1 cellular context compared by ENCODE assay signal in the genomic region with DNA sequence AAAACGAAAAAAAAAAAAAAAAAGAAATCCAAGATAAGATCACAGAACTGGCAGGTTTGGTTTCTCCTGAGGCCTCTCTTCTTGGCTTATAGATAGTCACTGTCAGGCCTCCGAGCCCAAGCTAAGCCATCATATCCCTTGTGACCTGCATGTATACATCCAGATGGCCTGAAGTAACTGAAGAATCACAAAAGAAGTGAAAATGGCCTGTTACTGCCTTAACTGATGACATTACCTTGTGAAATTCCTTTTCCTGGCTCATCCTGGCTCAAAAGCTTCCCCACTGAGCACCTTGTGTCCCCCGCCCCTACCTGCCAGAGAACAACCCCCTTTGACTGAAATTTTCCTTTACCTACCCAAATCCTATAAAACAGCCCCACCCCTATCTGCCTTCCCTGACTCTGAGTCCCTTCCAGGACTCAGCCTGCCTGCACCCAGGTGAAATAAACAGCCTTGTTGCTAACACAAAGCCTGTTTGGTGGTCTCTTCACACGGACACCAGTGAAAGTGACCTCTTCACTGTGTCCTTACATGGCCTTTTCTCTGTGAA.
TF ChIP-seq lines count a peak whose summit lies in the region.
"Not testable (repeated sequence)": the region's sequence is repeated elsewhere in the genome, so short reads cannot be mapped to it uniquely, and the experiment has no call there.

No MANE protein-coding gene starts in this region.

TF ChIP-seq in K562, 482 proteins besides CTCF, POLR2A, EP300 and RAD21 (continued from another document):
- TF ChIP-seq, protein P1, sequence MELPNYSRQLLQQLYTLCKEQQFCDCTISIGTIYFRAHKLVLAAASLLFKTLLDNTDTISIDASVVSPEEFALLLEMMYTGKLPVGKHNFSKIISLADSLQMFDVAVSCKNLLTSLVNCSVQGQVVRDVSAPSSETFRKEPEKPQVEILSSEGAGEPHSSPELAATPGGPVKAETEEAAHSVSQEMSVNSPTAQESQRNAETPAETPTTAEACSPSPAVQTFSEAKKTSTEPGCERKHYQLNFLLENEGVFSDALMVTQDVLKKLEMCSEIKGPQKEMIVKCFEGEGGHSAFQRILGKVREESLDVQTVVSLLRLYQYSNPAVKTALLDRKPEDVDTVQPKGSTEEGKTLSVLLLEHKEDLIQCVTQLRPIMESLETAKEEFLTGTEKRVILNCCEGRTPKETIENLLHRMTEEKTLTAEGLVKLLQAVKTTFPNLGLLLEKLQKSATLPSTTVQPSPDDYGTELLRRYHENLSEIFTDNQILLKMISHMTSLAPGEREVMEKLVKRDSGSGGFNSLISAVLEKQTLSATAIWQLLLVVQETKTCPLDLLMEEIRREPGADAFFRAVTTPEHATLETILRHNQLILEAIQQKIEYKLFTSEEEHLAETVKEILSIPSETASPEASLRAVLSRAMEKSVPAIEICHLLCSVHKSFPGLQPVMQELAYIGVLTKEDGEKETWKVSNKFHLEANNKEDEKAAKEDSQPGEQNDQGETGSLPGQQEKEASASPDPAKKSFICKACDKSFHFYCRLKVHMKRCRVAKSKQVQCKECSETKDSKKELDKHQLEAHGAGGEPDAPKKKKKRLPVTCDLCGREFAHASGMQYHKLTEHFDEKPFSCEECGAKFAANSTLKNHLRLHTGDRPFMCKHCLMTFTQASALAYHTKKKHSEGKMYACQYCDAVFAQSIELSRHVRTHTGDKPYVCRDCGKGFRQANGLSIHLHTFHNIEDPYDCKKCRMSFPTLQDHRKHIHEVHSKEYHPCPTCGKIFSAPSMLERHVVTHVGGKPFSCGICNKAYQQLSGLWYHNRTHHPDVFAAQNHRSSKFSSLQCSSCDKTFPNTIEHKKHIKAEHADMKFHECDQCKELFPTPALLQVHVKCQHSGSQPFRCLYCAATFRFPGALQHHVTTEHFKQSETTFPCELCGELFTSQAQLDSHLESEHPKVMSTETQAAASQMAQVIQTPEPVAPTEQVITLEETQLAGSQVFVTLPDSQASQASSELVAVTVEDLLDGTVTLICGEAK (IDR thresholded peaks at IDR 0.05): 0 out of 2 replicates have a peak, but pooled peaks have one; percentile 64
- TF ChIP-seq, protein P1 (CRISPR knock-in tag; IDR thresholded peaks at IDR 0.05): not testable (repeated sequence)
- 0 out of 2 replicates have a peak, but pooled peaks have one; percentile 42 for TF ChIP-seq MEF2D (tag; conservative IDR thresholded peaks at IDR 0.05; ENCODE audit: low read depth)
- peak; percentile 10; the same call in 1 of the 2 replicates for TF ChIP-seq RAD51 (IDR thresholded peaks at IDR 0.05; ENCODE audit: borderline replicate concordance, low read depth)
- TF ChIP-seq ZEB2 (IDR thresholded peaks at IDR 0.05): peak; percentile 85; the same call in 1 of the 2 replicates
- TF ChIP-seq ATF6 (CRISPR knock-in tag; IDR thresholded peaks at IDR 0.05): 0 out of 2 replicates have a peak, but pooled peaks have one; percentile 10
- not testable (repeated sequence) for TF ChIP-seq NR2C2 (CRISPR knock-in tag; IDR thresholded peaks at IDR 0.05); MYBL2 (CRISPR knock-in tag; IDR thresholded peaks at IDR 0.05; ENCODE audit: borderline replicate concordance)
- peak; percentile 71 for TF ChIP-seq NR2C2 (tag; IDR thresholded peaks at IDR 0.05)
- TF ChIP-seq MTA1 (IDR thresholded peaks at IDR 0.05; ENCODE audit: borderline replicate concordance): 0 out of 2 replicates have a peak, but pooled peaks have one; percentile 75
- TF ChIP-seq GABPA (tag; conservative IDR thresholded peaks at IDR 0.05; ENCODE audit: low read depth): peak; percentile 70
- TF ChIP-seq MYBL2 (IDR thresholded peaks at IDR 0.05; ENCODE audit: low read depth): 0 out of 2 replicates have a peak, but pooled peaks have one; percentile 8
- TF ChIP-seq HDGF (IDR thresholded peaks at IDR 0.05): 0 out of 2 replicates have a peak, but pooled peaks have one; percentile 75
- 0 out of 2 replicates have a peak, but pooled peaks have one; percentile 22 for TF ChIP-seq MECOM (CRISPR knock-in tag; IDR thresholded peaks at IDR 0.05)
- 0 out of 2 replicates have a peak, but pooled peaks have one; percentile 48 for TF ChIP-seq GTF2A2 (tag; IDR thresholded peaks at IDR 0.05)
- TF ChIP-seq, protein P2, sequence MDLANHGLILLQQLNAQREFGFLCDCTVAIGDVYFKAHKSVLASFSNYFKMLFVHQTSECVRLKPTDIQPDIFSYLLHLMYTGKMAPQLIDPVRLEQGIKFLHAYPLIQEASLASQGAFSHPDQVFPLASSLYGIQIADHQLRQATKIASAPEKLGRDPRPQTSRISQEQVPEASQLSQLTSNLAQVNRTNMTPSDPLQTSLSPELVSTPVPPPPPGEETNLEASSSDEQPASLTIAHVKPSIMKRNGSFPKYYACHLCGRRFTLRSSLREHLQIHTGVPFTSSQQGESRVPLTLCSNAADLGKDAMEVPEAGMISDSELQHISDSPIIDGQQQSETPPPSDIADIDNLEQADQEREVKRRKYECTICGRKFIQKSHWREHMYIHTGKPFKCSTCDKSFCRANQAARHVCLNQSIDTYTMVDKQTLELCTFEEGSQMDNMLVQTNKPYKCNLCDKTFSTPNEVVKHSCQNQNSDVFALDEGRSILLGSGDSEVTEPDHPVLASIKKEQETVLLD (IDR thresholded peaks at IDR 0.05): 0 out of 2 replicates have a peak, but pooled peaks have one; percentile 11
TF ChIP-seq in K562: peak in this region for 26; not testable (repeated sequence) for 456.
